ENCODE assay signal across 31 cellular contexts in the genomic region with DNA sequence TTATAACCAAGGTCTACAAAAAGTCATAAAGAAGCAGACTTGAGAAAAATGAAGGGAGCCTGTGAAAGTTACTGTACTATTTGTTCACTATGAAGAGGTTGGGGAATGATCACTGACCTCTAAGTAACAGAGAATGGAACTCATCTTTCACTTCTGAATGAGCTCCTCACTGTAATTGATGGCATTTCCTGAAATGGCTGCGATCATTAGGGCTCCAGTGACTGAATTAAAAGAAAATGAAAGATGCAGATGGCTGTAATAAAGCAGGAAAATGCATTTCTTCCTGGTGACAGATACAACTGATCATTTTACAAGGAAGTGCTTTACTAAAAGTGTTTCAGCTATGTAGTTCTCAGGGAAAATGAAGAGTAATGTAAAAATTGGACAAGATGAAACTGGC.
"Had no signal": no experiment of that assay in that cellular context is flagged by ENCODE, and none has a peak within 500 bp of the region (broad histone marks: within the 10 kb centered on the region; RNA-seq: fewer than 3 reads in every experiment).

No MANE protein-coding gene starts in this region.

- H3K27ac ChIP-seq: adrenal gland, body of pancreas, esophagus muscularis mucosa, foreskin keratinocyte, gastrocnemius medialis, heart left ventricle had no signal

- H3K9me3 ChIP-seq: adrenal gland, body of pancreas, esophagus muscularis mucosa, gastrocnemius medialis had no signal

- DNase-seq: activated CD4-positive, alpha-beta memory T cell treated with anti-CD3 and anti-CD28 coated beads for 36 hours; activated CD4-positive, alpha-beta T cell treated with anti-CD3 and anti-CD28 coated beads for 36 hours; activated CD4-positive, alpha-beta T cell treated with anti-CD3 and anti-CD28 coated beads, Interleukin-2, amount 10 ng/mL, durations not matched to agents 24 days and 14 days; activated CD4-positive, CD25-positive, alpha-beta regulatory T cell; activated CD4-positive, CD25-positive, alpha-beta regulatory T cell treated with anti-CD3 and anti-CD28 coated beads, Interleukin-2, amount 50 U/mL, for 72 hours; activated CD8-positive, alpha-beta memory T cell treated with anti-CD3 and anti-CD28 coated beads, Interleukin-2, amount 10 ng/mL, durations not matched to agents 7 days and 5 days; activated CD8-positive, alpha-beta memory T cell treated with anti-CD3 and anti-CD28 coated beads, Interleukin-2, amount 50 U/mL, for 4 hours; activated CD8-positive, alpha-beta T cell treated with anti-CD3 and anti-CD28 coated beads, Interleukin-2, amount 10 ng/mL, durations not matched to agents 7 days and 5 days; activated effector memory CD4-positive, alpha-beta T cell treated with anti-CD3 and anti-CD28 coated beads, Interleukin-2, amount 50 U/mL, for 16 hours; activated naive CD4-positive, alpha-beta T cell treated with anti-CD3 and anti-CD28 coated beads for 36 hours; activated naive CD8-positive, alpha-beta T cell treated with anti-CD3 and anti-CD28 coated beads for 36 hours; activated naive CD8-positive, alpha-beta T cell treated with anti-CD3 and anti-CD28 coated beads, Interleukin-2, amount 50 U/mL, for 24 hours; activated T-cell treated with anti-CD3 and anti-CD28 coated beads, Interleukin-2, amount 50 U/mL, for 1 hour; activated T-cell treated with anti-CD3 and anti-CD28 coated beads, Interleukin-2, amount 50 U/mL, for 48 hours; adrenal gland; amygdala; aorta; body of pancreas; caudate nucleus; cortex of kidney; dermis blood vessel endothelial cell; effector CD4-positive, alpha-beta T cell; effector memory CD8-positive, alpha-beta T cell; erythroblast; foreskin keratinocyte; gastrocnemius medialis; glutamatergic neuron; heart left ventricle; T-helper 17 cell; T1000 had no signal

- H3K27me3 ChIP-seq: adrenal gland, body of pancreas, esophagus muscularis mucosa, foreskin keratinocyte, gastrocnemius medialis, heart left ventricle had no signal

- H3K36me3 ChIP-seq: adrenal gland, esophagus muscularis mucosa, gastrocnemius medialis, heart left ventricle had no signal

- H3K4me1 ChIP-seq: adrenal gland, body of pancreas, esophagus muscularis mucosa, foreskin keratinocyte, gastrocnemius medialis, heart left ventricle had no signal

- H3K4me3 ChIP-seq: adrenal gland, body of pancreas, esophagus muscularis mucosa, gastrocnemius medialis, heart left ventricle had no signal
